In the genomic region with DNA sequence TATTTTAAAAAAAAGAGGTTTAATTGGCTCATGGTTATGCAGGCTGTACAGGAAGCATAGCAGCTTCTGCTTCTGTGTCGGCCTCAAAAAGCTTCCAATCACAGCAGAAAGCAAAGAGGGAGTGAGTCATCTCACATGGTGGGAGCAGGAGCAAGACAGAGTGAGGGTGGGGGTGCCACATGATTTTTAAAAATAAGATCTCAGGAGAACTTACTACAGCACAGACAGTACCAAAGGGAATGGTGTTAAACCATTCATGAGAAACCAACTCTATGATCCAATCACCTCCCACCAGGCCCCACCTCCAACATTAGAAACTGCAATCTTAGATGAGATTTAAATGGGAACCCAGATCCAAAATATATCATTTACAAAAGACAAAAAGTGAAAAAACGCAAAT, we compare ENCODE assay signal across 27 cellular contexts. TPM values are rescaled to one million over a fixed set of nuclear protein-coding genes. Genes with fewer than 3 reads are reported as not detected.
"Had no signal": no experiment of that assay in that cellular context is flagged by ENCODE, and none has a peak within 500 bp of the region (broad histone marks: within the 10 kb centered on the region; RNA-seq: fewer than 3 reads in every experiment).

No MANE protein-coding gene starts in this region.

- DNase-seq: activated CD4-positive, alpha-beta T cell treated with anti-CD3 and anti-CD28 coated beads for 4 hours; activated CD4-positive, CD25-positive, alpha-beta regulatory T cell; activated CD8-positive, alpha-beta memory T cell treated with anti-CD3 and anti-CD28 coated beads, Interleukin-2, amount 50 U/mL, for 4 hours; activated CD8-positive, alpha-beta T cell treated with anti-CD3 and anti-CD28 coated beads for 36 hours; activated effector memory CD4-positive, alpha-beta T cell treated with Interleukin-2 at 50 U/mL for 16 hours; activated naive CD4-positive, alpha-beta T cell; activated naive CD8-positive, alpha-beta T cell treated with anti-CD3 and anti-CD28 coated beads, Interleukin-2, amount 50 U/mL, for 24 hours; amniotic stem cell; KBM-7; MV-4-11; NCI-H1092 treated with DMSO at 0.1 percent for 48 hours; NCI-H1436; NCI-H1694 treated with DMSO at 0.1 percent for 48 hours; NCI-H2029 treated with DMSO at 0.1 percent for 48 hours; NCI-H345; NCI-H510A; NCI-H69; Peyer's patch; Right ventricle myocardium superior; SJCRH30; SK-N-SH; T-helper 1 cell had no signal

- H3K27ac ChIP-seq: ascending aorta, Peyer's patch, RWPE1, SJCRH30, VCaP had no signal

- ATAC-seq: activated CD8-positive, alpha-beta T cell treated with anti-CD3 and anti-CD28 coated beads for 36 hours; activated naive CD4-positive, alpha-beta T cell treated with anti-CD3 and anti-CD28 coated beads, Interleukin-2, amount 50 U/mL, for 72 hours; activated naive CD8-positive, alpha-beta T cell treated with anti-CD3 and anti-CD28 coated beads, Interleukin-2, amount 50 U/mL, for 24 hours had no signal

- H3K36me3 ChIP-seq: ascending aorta, Peyer's patch had no signal

- H3K27me3 ChIP-seq: ascending aorta, Peyer's patch, SJCRH30 had no signal

- H3K9me3 Mint-ChIP-seq: activated naive CD4-positive, alpha-beta T cell treated with anti-CD3 and anti-CD28 coated beads, Interleukin-2, amount 50 U/mL, for 72 hours had no signal

- H3K27ac Mint-ChIP-seq: activated CD8-positive, alpha-beta T cell treated with anti-CD3 and anti-CD28 coated beads for 36 hours; activated naive CD4-positive, alpha-beta T cell treated with anti-CD3 and anti-CD28 coated beads, Interleukin-2, amount 50 U/mL, for 72 hours; activated naive CD8-positive, alpha-beta T cell treated with anti-CD3 and anti-CD28 coated beads, Interleukin-2, amount 50 U/mL, for 24 hours; activated T-helper 1 cell treated with anti-CD3 and anti-CD28 coated beads, Interleukin-12 subunit alpha, Interleukin-12 subunit beta, Interleukin-2, Interleukin-4 antibody, amounts not matched to agents 30 ng/mL and 10 ng/mL and 1 ng/mL, durations not matched to agents 14 hours and 24 hours and 36 hours had no signal

- H3K4me3 ChIP-seq: ascending aorta, Peyer's patch, SJCRH30 had no signal

- H3K4me3 Mint-ChIP-seq: activated CD8-positive, alpha-beta T cell treated with anti-CD3 and anti-CD28 coated beads for 36 hours; activated naive CD8-positive, alpha-beta T cell treated with anti-CD3 and anti-CD28 coated beads, Interleukin-2, amount 50 U/mL, for 24 hours; activated T-helper 1 cell treated with anti-CD3 and anti-CD28 coated beads, Interleukin-12 subunit alpha, Interleukin-12 subunit beta, Interleukin-2, Interleukin-4 antibody, amounts not matched to agents 30 ng/mL and 10 ng/mL and 1 ng/mL, durations not matched to agents 14 hours and 24 hours and 36 hours had no signal

- H3K27me3 Mint-ChIP-seq: activated CD8-positive, alpha-beta T cell treated with anti-CD3 and anti-CD28 coated beads for 36 hours; activated naive CD8-positive, alpha-beta T cell treated with anti-CD3 and anti-CD28 coated beads, Interleukin-2, amount 50 U/mL, for 24 hours had no signal

RNA-seq across cellular contexts. Expression of a gene that starts 14.6 kb away (rescaled TPM):
- total RNA-seq: ascending aorta had no signal
